ENCODE assay signal across 9 cellular contexts in the genomic region with DNA sequence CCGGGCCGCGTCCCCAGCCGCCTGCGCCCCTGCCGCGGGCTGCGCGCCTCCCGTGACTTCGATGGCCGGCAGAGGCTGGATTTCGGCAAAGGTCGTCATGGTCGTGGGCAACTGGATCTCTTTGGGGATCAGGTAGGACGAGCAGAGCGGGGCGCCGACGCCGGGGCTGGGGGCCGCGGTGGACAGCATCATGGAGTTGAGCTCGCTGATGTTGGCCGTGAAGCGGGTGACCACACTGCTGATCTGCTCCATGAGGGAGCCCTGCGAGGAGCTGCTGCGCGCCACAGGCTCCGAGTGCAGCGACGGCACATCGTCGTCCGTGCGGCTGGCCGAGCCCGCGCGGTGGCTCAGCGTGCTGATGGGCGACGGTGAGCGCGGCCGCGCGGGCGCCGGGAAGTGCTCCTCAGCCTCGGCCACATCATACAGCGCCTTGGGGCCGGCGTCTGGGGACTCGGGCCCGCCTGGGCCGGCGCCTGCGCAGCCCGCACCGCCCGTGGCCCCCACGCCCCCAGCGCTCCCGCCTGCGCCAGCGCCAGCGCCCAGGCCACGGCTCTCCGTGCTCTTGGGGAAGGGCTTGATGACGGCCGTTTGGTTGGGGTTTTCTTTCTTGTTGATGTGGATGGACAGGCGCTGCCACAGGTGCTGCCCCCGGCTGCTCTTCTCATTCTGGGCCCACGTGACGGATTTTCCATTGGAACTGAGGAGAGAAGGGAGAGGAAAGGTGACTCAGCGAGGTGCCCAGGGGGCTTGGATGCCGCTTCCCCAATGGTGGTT.
DNase-seq lines count a peak whose midpoint lies in the region; ATAC-seq, FAIRE-seq and TF ChIP-seq lines count a peak whose summit lies in the region.
"Had no signal": no experiment of that assay in that cellular context is flagged by ENCODE, and none has a peak within 500 bp of the region (broad histone marks: within the 10 kb centered on the region; RNA-seq: fewer than 3 reads in every experiment).

No MANE protein-coding gene starts in this region.

- peak; percentile 61 for ATAC-seq in HG02852 (IDR thresholded peaks at IDR 0.05; ENCODE audit: unreplicated experiment)
- ATAC-seq: HCT116 had no signal

- H3K27me3 ChIP-seq in adipocyte (replicated peaks; ENCODE audit: control insufficient read depth, insufficient read depth, low read length) = peaks cover 17% of the 10 kb centered on the region

- peaks cover 10 to 48% (median 17%) of the 10 kb centered on the region in 3 donors for H3K27me3 Mint-ChIP-seq in immature natural killer cell (ENCODE audit: low read depth in 3 of 3)

- no peaks in the 10 kb centered on the region for H3K9me3 Mint-ChIP-seq in immature natural killer cell

- peak overlapping the region; percentile 65 to 83 (median 79) for H3K4me3 Mint-ChIP-seq in immature natural killer cell

- H3K27ac Mint-ChIP-seq in immature natural killer cell = peak overlapping the region in 1 of 6 donors; percentile 56

- TF ChIP-seq POLR2A in GM12892 (IDR thresholded peaks at IDR 0.05; ENCODE audit: low read depth, low read length) = no peak

- H3K9me3 ChIP-seq in adipocyte (ENCODE audit: control insufficient read depth, low read length) = no peaks in the 10 kb centered on the region

- in situ Hi-C loops in Caki2 (cut with HindIII; ENCODE audit: low pct_unique_long_range_greater_than_20kb, low sequenced_read_pairs) = no loop called here

- no peak for FAIRE-seq in GM12892 (lab: Jason Lieb, UNC)

- H3K36me3 ChIP-seq in adipocyte (ENCODE audit: control insufficient read depth, insufficient read depth, low read length, severe bottlenecking) = no peaks in the 10 kb centered on the region

- H3K36me3 Mint-ChIP-seq in immature natural killer cell = peaks cover 0 to 4% (median 4%) of the 10 kb centered on the region in 3 donors

- peak overlapping the region; percentile 67 for H3K4me3 ChIP-seq in adipocyte (ENCODE audit: low read length)

- peaks cover 10 to 20% of the 10 kb centered on the region in 2 donors for H3K4me1 Mint-ChIP-seq in immature natural killer cell

- peak; percentile 68 for DNase-seq in Caki2 (ENCODE audit: low read depth)
- peak; percentile 55 for DNase-seq in adipocyte (ENCODE audit: low read depth)
- peak; percentile 10 to 34 (median 29) for DNase-seq in immature natural killer cell
- peak; percentile 47 for DNase-seq in stimulated activated CD8-positive, alpha-beta memory T cell treated with anti-CD3 and anti-CD28 coated beads, Interleukin-4, amount 100 ng/mL, for 48 hours
- no peak for DNase-seq in NOMO-1 (lab: John Stamatoyannopoulos, UW; ENCODE audit: unreplicated experiment in 2 of 2)
- DNase-seq in mesenteric fat pad (ENCODE audit: low spot score) = no peak
- no peak for DNase-seq in GM12892 (ENCODE audit: insufficient read length)

- no peaks in the 10 kb centered on the region for H3K4me1 ChIP-seq in adipocyte (ENCODE audit: control insufficient read depth, insufficient read depth, low read length)

- H3K9ac ChIP-seq in adipocyte (ENCODE audit: low read length) = no peak overlapping the region

Comparison
In these comparisons a context has a peak if more than half of its experiments do, and no peak if none do; other contexts are left out.
1. DNase-seq: peak in Caki2 (single experiment), adipocyte (single experiment), immature natural killer cell (3 of 3) and stimulated activated CD8-positive, alpha-beta memory T cell treated with anti-CD3 and anti-CD28 coated beads, Interleukin-4, amount 100 ng/mL, for 48 hours (single experiment); none in NOMO-1 (0 of 2), mesenteric fat pad (single experiment) and GM12892 (single experiment).